In genomic region chr4:153521467-153521866, GRCh38 we compare ENCODE assay signal across 10 cellular contexts. TPM values are rescaled to one million over a fixed set of nuclear protein-coding genes. Genes with fewer than 3 reads are reported as not detected.
DNase-seq lines count a peak whose midpoint lies in the region; ATAC-seq and TF ChIP-seq lines count a peak whose summit lies in the region.
"Had no signal": no experiment of that assay in that cellular context is flagged by ENCODE, and none has a peak within 500 bp of the region (broad histone marks: within the 10 kb centered on the region; RNA-seq: fewer than 3 reads in every experiment).

No MANE protein-coding gene starts in this region.

- H3K36me3 ChIP-seq in Peyer's patch = no peaks in the 10 kb centered on the region
- H3K36me3 ChIP-seq in endodermal cell (ENCODE audit: control insufficient read depth, insufficient read depth, low read length) = no peaks in the 10 kb centered on the region
- no peaks in the 10 kb centered on the region for H3K36me3 ChIP-seq in lower lobe of right lung

- H3K9me3 Mint-ChIP-seq in memory B cell (no peaks in the 10 kb centered on the region), endodermal cell (no peaks in the 10 kb centered on the region)

- peaks cover 73% of the 10 kb centered on the region for H3K4me1 Mint-ChIP-seq in memory B cell
- H3K4me1 Mint-ChIP-seq in endodermal cell = peaks cover 32% of the 10 kb centered on the region

- POLR2A ChIA-PET in GM10248 (lab: Yijun Ruan, JAX) = no interaction called here

- TF ChIP-seq CTCF in GM10248 (IDR thresholded peaks at IDR 0.05; ENCODE audit: control extremely low read depth, extremely low read depth, low read depth, missing control alignments) = peak; percentile 10
- no peak for TF ChIP-seq CTCF in Peyer's patch (IDR thresholded peaks at IDR 0.05)
- no peak for TF ChIP-seq CTCF in endodermal cell (conservative IDR thresholded peaks at IDR 0.05)
- no peak for TF ChIP-seq CTCF in lower lobe of right lung (IDR thresholded peaks at IDR 0.05)

- CTCF ChIA-PET in GM10248 (lab: Yijun Ruan, JAX) = interaction anchor here (1.3 to 1.4 kb wide), 3 partner anchors 14 to 34 kb away, joined by 3 to 4 read pairs (median 4); no protein-coding TSS in a partner anchor

- peak overlapping the region; percentile 76 for H3K4me3 Mint-ChIP-seq in memory B cell
- H3K4me3 Mint-ChIP-seq in endodermal cell = no peak overlapping the region

- 96 to 97% methylated on average over 6 to 10 of the region's 10 CpGs for WGBS in endodermal cell (ENCODE audit: insufficient coverage in 1 of 2, insufficient read length in 1 of 2), 2 experiments

- no peak for DNase-seq in GM10248 (ENCODE audit: extremely low spot score)
- peak in 1 of 3 donors; percentile 49 for DNase-seq in Peyer's patch
- DNase-seq in memory B cell (ENCODE audit: low spot score in 2 of 2) = peak in 1 of 2 donors; percentile 30
- no peak for DNase-seq in NCI-H524 (lab: John Stamatoyannopoulos, UW)
- DNase-seq in endodermal cell = no peak
- DNase-seq in lower lobe of right lung = no peak
- DNase-seq: aorta had no signal

- intact Hi-C loops in lower lobe of right lung (cut with DNase I) = no loop called here

- TF ChIP-seq POLR2A in Peyer's patch (IDR thresholded peaks at IDR 0.05) = no peak

- H3K27me3 Mint-ChIP-seq in memory B cell (no peaks in the 10 kb centered on the region), endodermal cell (ENCODE audit: insufficient read depth) (no peaks in the 10 kb centered on the region)

- H3K9me3 ChIP-seq in Peyer's patch = no peaks in the 10 kb centered on the region
- no peaks in the 10 kb centered on the region for H3K9me3 ChIP-seq in endodermal cell (ENCODE audit: control insufficient read depth, low read length)
- H3K9me3 ChIP-seq in lower lobe of right lung = no peaks in the 10 kb centered on the region

- H3K27me3 ChIP-seq in Peyer's patch (no peaks in the 10 kb centered on the region), endodermal cell (ENCODE audit: control insufficient read depth, insufficient read depth, low read length, poor library complexity, severe bottlenecking) (no peaks in the 10 kb centered on the region), lower lobe of right lung (ENCODE audit: low read depth) (no peaks in the 10 kb centered on the region)

- H3K36me3 Mint-ChIP-seq in memory B cell (peaks cover 8% of the 10 kb centered on the region), endodermal cell (ENCODE audit: low read depth) (peaks cover 2% of the 10 kb centered on the region)

- H3K9ac ChIP-seq in endodermal cell (ENCODE audit: extremely low read depth, low read length, poor library complexity, severe bottlenecking) = no peak overlapping the region

- H3K4me3 ChIP-seq in Peyer's patch (no peak overlapping the region), endodermal cell (ENCODE audit: low read length) (no peak overlapping the region), lower lobe of right lung (no peak overlapping the region)

- H3K27ac Mint-ChIP-seq in memory B cell = peak overlapping the region; percentile 92
- no peak overlapping the region for H3K27ac Mint-ChIP-seq in endodermal cell

- peak; percentile 18 for ATAC-seq in GM21390 (IDR thresholded peaks at IDR 0.05; ENCODE audit: unreplicated experiment)
- ATAC-seq in memory B cell (ENCODE audit: low read depth) = peak; percentile 63
- no peak for ATAC-seq in lower lobe of right lung
- no peak for ATAC-seq in GM19324 (IDR thresholded peaks at IDR 0.05; ENCODE audit: low FRiP score, unreplicated experiment)
- ATAC-seq: HCT116 had no signal

- H3K4me1 ChIP-seq in Peyer's patch (peaks cover 4 to 39% (median 16%) of the 10 kb centered on the region in 4 donors), endodermal cell (ENCODE audit: control insufficient read depth, insufficient read depth, low read length) (no peaks in the 10 kb centered on the region), lower lobe of right lung (peaks cover 58% of the 10 kb centered on the region)

- H3K27ac ChIP-seq in Peyer's patch (peak overlapping the region in 3 of 4 donors; percentile 10 to 72 (median 24)), endodermal cell (ENCODE audit: low read depth, low read length) (no peak overlapping the region), lower lobe of right lung (no peak overlapping the region)

RNA-seq across cellular contexts. Expression of gene TMEM131L, which starts 55.3 kb away (rescaled TPM):
- 10 to 100 TPM in 1 of 4 donors, 1 to 10 TPM in 3; 5.2 to 54.5 (median 7.0) TPM for total RNA-seq in Peyer's patch
- total RNA-seq in endodermal cell = 10 to 100 TPM in 1 of 2 donors, 1 to 10 TPM in 1; 6.2 to 10.8 TPM
- 22.2 TPM for polyA plus RNA-seq in endodermal cell (2013, experiment 1 of 2)
- 19.4 TPM for polyA plus RNA-seq in endodermal cell (2013, experiment 2 of 2)
- total RNA-seq in lower lobe of right lung = 21.7 TPM

Comparison
In these comparisons a context has a peak if more than half of its experiments do, and no peak if none do; other contexts are left out.
1. ATAC-seq: peak in GM21390 (single experiment) and memory B cell (single experiment); none in lower lobe of right lung (0 of 2) and GM19324 (single experiment).
2. H3K27ac ChIP-seq: peak in Peyer's patch (3 of 4); none in endodermal cell (single experiment) and lower lobe of right lung (single experiment).